17 cellular contexts compared by ENCODE assay signal in the genomic region with DNA sequence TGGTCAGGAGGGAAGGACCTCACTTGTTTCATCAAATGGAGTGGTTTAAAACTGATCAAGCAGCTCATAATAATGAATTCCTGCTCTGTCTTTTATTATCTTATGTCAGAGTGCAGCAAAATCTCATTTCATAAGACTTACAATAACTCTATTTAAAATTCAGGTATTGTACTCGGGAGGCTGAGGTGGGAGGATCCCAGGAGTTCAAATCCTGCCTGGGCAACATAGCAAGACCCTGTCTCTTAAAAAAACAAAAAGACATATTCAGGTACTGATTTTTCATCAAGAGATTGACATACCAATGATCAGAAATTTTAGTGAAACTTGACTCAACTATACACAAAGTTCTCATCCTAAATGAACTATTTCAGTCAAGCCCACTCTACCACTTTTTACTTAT.
"Had no signal": no experiment of that assay in that cellular context is flagged by ENCODE, and none has a peak within 500 bp of the region (broad histone marks: within the 10 kb centered on the region; RNA-seq: fewer than 3 reads in every experiment).

No MANE protein-coding gene starts in this region.

- H3K27ac Mint-ChIP-seq: natural killer cell treated with Interleukin-12 subunit alpha and Interleukin-12 subunit beta and Interleukin-15 and Interleukin-18, amount 100 ng/mL, for 72 hours; stimulated activated effector memory CD8-positive, alpha-beta T cell treated with anti-CD3 and anti-CD28 coated beads, Interleukin-12 subunit alpha, Interleukin-12 subunit beta, amount 100 ng/mL, for 72 hours had no signal

- H3K79me2 ChIP-seq: parathyroid adenoma had no signal

- DNase-seq: effector CD8-positive, alpha-beta T cell; head of caudate nucleus; kidney glomerular epithelial cell; occipital lobe; sigmoid colon; stimulated activated CD4-positive, alpha-beta T cell treated with anti-CD3 and anti-CD28 coated beads, Interleukin-12 subunit alpha, Interleukin-12 subunit beta, amount 100 ng/mL, for 4 hours; stimulated activated naive CD8-positive, alpha-beta T cell treated with anti-CD3 and anti-CD28 coated beads, Interleukin-15, Interleukin-2, amounts not matched to agents 100 U/mL and 50 U/mL, for 24 hours; tibial artery; upper lobe of left lung; uterus had no signal

- H3K27ac ChIP-seq: coronary artery, parathyroid adenoma, sigmoid colon, skin epidermis, suprapubic skin, tibial artery, upper lobe of left lung, uterus had no signal

- H3K27me3 Mint-ChIP-seq: natural killer cell treated with Interleukin-12 subunit alpha and Interleukin-12 subunit beta and Interleukin-15 and Interleukin-18, amount 100 ng/mL, for 72 hours had no signal

- H2AFZ ChIP-seq: parathyroid adenoma had no signal

- H3K36me3 ChIP-seq: uterus had no signal

- ATAC-seq: natural killer cell treated with Interleukin-12 subunit alpha and Interleukin-12 subunit beta and Interleukin-15 and Interleukin-18, amount 100 ng/mL, for 72 hours; stimulated activated effector memory CD8-positive, alpha-beta T cell treated with anti-CD3 and anti-CD28 coated beads, Interleukin-12 subunit alpha, Interleukin-12 subunit beta, amount 100 ng/mL, for 72 hours; stimulated activated naive CD8-positive, alpha-beta T cell treated with anti-CD3 and anti-CD28 coated beads, Interleukin-15, Interleukin-2, amounts not matched to agents 100 U/mL and 50 U/mL, for 24 hours had no signal

- FAIRE-seq: islet of Langerhans had no signal

- H3K4me3 ChIP-seq: coronary artery, sigmoid colon, skin epidermis, suprapubic skin, tibial artery, upper lobe of left lung, uterus had no signal

- H3K27me3 ChIP-seq: sigmoid colon, suprapubic skin, tibial artery, upper lobe of left lung, uterus had no signal

- H3K4me3 Mint-ChIP-seq: natural killer cell treated with Interleukin-12 subunit alpha and Interleukin-12 subunit beta and Interleukin-15 and Interleukin-18, amount 100 ng/mL, for 72 hours; stimulated activated effector memory CD8-positive, alpha-beta T cell treated with anti-CD3 and anti-CD28 coated beads, Interleukin-12 subunit alpha, Interleukin-12 subunit beta, amount 100 ng/mL, for 72 hours had no signal

- H3K9me3 ChIP-seq: sigmoid colon, suprapubic skin, tibial artery, upper lobe of left lung, uterus had no signal

- H3K9ac ChIP-seq: parathyroid adenoma had no signal

- H3K9me3 Mint-ChIP-seq: natural killer cell treated with Interleukin-12 subunit alpha and Interleukin-12 subunit beta and Interleukin-15 and Interleukin-18, amount 100 ng/mL, for 72 hours; stimulated activated effector memory CD8-positive, alpha-beta T cell treated with anti-CD3 and anti-CD28 coated beads, Interleukin-12 subunit alpha, Interleukin-12 subunit beta, amount 100 ng/mL, for 72 hours had no signal
